ENCODE assay signal across 8 cellular contexts in genomic region chr5:172910828-172911627, GRCh38. TPM values are rescaled to one million over a fixed set of nuclear protein-coding genes. Genes with fewer than 3 reads are reported as not detected.
DNase-seq lines count a peak whose midpoint lies in the region; ATAC-seq and TF ChIP-seq lines count a peak whose summit lies in the region.

No MANE protein-coding gene starts in this region.

- no peak overlapping the region for H3K4me3 Mint-ChIP-seq in nephron

- H3K27ac ChIP-seq in esophagus (ENCODE audit: low read depth in 2 of 2, low read length in 1 of 2) = peak overlapping the region; percentile 14 to 27

- peak overlapping the region; percentile 33 to 52 (median 38) for H3K27ac Mint-ChIP-seq in nephron

- 64 to 70% methylated on average over 9 of the region's 9 CpGs for WGBS in esophagus, 2 donors

- DNase-seq in COLO668 (lab: John Stamatoyannopoulos, UW; ENCODE audit: unreplicated experiment) (peak; percentile 42), GM20000 (ENCODE audit: low spot score) (peak; percentile 62), SHP77 (lab: John Stamatoyannopoulos, UW) (peak; percentile 69 to 89), OCI-M2 (lab: John Stamatoyannopoulos, UW; ENCODE audit: unreplicated experiment) (no peak), putamen (ENCODE audit: low spot score) (no peak)

- peaks cover 4 to 27% of the 10 kb centered on the region in 2 donors for H3K36me3 ChIP-seq in esophagus (ENCODE audit: control insufficient read depth in 2 of 2, insufficient read depth in 2 of 2, low read length in 1 of 2)

- no peaks in the 10 kb centered on the region for H3K9me3 ChIP-seq in esophagus (ENCODE audit: control insufficient read depth in 2 of 2, insufficient read depth in 1 of 2, low read depth in 1 of 2, low read length in 1 of 2)

- peaks cover 37% of the 10 kb centered on the region for H3K4me1 Mint-ChIP-seq in nephron

- no peak for ATAC-seq in HG03521 (IDR thresholded peaks at IDR 0.05; ENCODE audit: unreplicated experiment)

- H3K9me3 Mint-ChIP-seq in nephron = no peaks in the 10 kb centered on the region

- H3K27me3 ChIP-seq in esophagus (ENCODE audit: control insufficient read depth in 1 of 2, insufficient read depth in 2 of 2, low read length in 2 of 2) = no peaks in the 10 kb centered on the region

- no peak overlapping the region for H3K4me3 ChIP-seq in esophagus (ENCODE audit: low read depth in 1 of 2, low read length in 2 of 2)

- TF ChIP-seq CTCF in GM20000 (IDR thresholded peaks at IDR 0.05; ENCODE audit: extremely low read depth, missing control alignments) (peak; percentile 44), nephron (IDR thresholded peaks at IDR 0.05; ENCODE audit: unreplicated experiment in 3 of 3) (no peak)

- H3K36me3 Mint-ChIP-seq in nephron (ENCODE audit: low read depth) = peaks cover 31% of the 10 kb centered on the region

- peaks cover 0 to 3% of the 10 kb centered on the region in 2 donors for H3K4me1 ChIP-seq in esophagus (ENCODE audit: control insufficient read depth in 2 of 2, insufficient read depth in 2 of 2, low read length in 1 of 2)

- no peaks in the 10 kb centered on the region for H3K27me3 Mint-ChIP-seq in nephron (ENCODE audit: low read depth)

RNA-seq across cellular contexts. Expression of gene RPL26L1, which starts 48.2 kb away (rescaled TPM):
- polyA plus RNA-seq in esophagus = 10 to 100 TPM; 40.2 to 65.9 TPM

Comparison
In these comparisons a context has a peak if more than half of its experiments do, and no peak if none do; other contexts are left out.
1. DNase-seq: peak in COLO668 (single experiment), GM20000 (single experiment) and SHP77 (2 of 2); none in OCI-M2 (single experiment) and putamen (single experiment).